In the genomic region with DNA sequence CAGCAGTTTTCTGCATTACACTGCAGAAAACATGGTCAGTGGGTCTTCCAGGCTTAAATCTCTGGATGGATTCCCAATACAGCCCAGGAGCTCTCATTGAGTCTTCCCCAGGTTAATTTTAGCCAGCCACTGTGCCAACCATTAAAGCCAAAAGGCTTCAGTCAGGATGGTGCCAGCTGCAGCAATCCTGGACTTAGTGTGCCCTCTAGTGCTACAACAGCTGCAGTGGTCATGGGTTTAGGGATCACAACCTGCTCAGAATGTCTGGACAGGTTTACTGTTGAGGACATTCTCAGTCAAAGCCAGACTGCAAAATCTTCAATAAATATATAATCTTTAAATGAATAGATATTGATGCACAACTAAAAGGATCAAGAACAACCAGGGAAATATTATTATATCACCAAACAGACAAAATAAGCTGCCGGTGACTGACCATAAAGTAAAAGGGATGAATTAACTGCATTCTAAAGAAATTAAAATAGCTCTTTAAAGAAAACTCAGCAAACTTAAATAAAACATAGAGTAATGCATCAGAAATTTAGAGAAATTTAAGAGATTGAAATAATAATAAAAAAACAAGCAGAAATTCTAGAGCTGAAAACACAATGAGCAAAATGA, we compare ENCODE assay signal across 9 cellular contexts.
DNase-seq lines count a peak whose midpoint lies in the region; FAIRE-seq and TF ChIP-seq lines count a peak whose summit lies in the region.
"Had no signal": no experiment of that assay in that cellular context is flagged by ENCODE, and none has a peak within 500 bp of the region (broad histone marks: within the 10 kb centered on the region; RNA-seq: fewer than 3 reads in every experiment).

No MANE protein-coding gene starts in this region.

- CTCF ChIA-PET in HEK293T (lab: Yijun Ruan, JAX) = interaction anchor here (1.1 to 4.5 kb wide), 4 partner anchors 31 to 1061 kb away, joined by 3 to 26 read pairs (median 4); no protein-coding TSS in a partner anchor

- H3K4me3 ChIP-seq in astrocyte of the cerebellum (ENCODE audit: low read depth, low read length) = no peak overlapping the region
- H3K4me3 ChIP-seq in liver (ENCODE audit: low read depth in 1 of 3, low read length in 3 of 3) = no peak overlapping the region

- no peaks in the 10 kb centered on the region for H3K9me3 ChIP-seq in liver (ENCODE audit: control insufficient read depth in 4 of 4, low read length in 3 of 4)

- 89% methylated on average over 1 of the region's 1 CpG for WGBS in liver

- in situ Hi-C loops in astrocyte of the cerebellum (cut with HindIII; ENCODE audit: low sequenced_read_pairs) = no loop called here

- TF ChIP-seq POLR2A in GM12892 (IDR thresholded peaks at IDR 0.05; ENCODE audit: low read depth, low read length) = no peak

- no peak for FAIRE-seq in GM12892 (lab: Jason Lieb, UNC)

- no peaks in the 10 kb centered on the region for H3K27me3 ChIP-seq in liver (ENCODE audit: control insufficient read depth in 4 of 4, insufficient read depth in 4 of 4, low read length in 3 of 4)

- no peak overlapping the region for H3K9ac ChIP-seq in liver (ENCODE audit: low read depth in 1 of 2, low read length in 2 of 2)

- H3K36me3 ChIP-seq in liver (ENCODE audit: control insufficient read depth in 4 of 4, insufficient read depth in 3 of 4, low read depth in 1 of 4, low read length in 3 of 4) = no peaks in the 10 kb centered on the region

- DNase-seq in NCI-H82 (lab: John Stamatoyannopoulos, UW) (peak; percentile 68), NCI-H82 treated with DMSO at 0.1 percent for 48 hours (lab: John Stamatoyannopoulos, UW; ENCODE audit: unreplicated experiment) (no peak), HEK293T (ENCODE audit: extremely low spot score) (peak; percentile 56), NCI-H1436 (lab: John Stamatoyannopoulos, UW) (peak; percentile 62), astrocyte of the cerebellum (ENCODE audit: low read depth) (peak; percentile 38), GM12892 (ENCODE audit: insufficient read length) (no peak)
- no peak for DNase-seq in stimulated activated naive CD4-positive, alpha-beta T cell (lab: John Stamatoyannopoulos, UW)
- DNase-seq: CD4-positive, CD25-positive, alpha-beta regulatory T cell had no signal

- H3K4me1 ChIP-seq in liver (ENCODE audit: control insufficient read depth in 4 of 4, insufficient read depth in 4 of 4, low read length in 3 of 4) = no peaks in the 10 kb centered on the region

- POLR2A ChIA-PET in HEK293T (lab: Yijun Ruan, JAX) = no interaction called here

- peak; percentile 90 for TF ChIP-seq CTCF in astrocyte of the cerebellum (IDR thresholded peaks at IDR 0.05; ENCODE audit: low read depth, low read length, missing control alignments)
- peak; percentile 34 for TF ChIP-seq CTCF in liver (IDR thresholded peaks at IDR 0.05; ENCODE audit: low read depth, low read length, missing input control)

- TF ChIP-seq RAD21 in liver (IDR thresholded peaks at IDR 0.05) = peak; percentile 67 to 73

- no peak overlapping the region for H3K27ac ChIP-seq in liver (ENCODE audit: low read depth in 1 of 2, low read length in 2 of 2)

TF ChIP-seq in HEK293T, 16 proteins besides CTCF, POLR2A, EP300 and RAD21:
- TF ChIP-seq BHLHE40 (IDR thresholded peaks at IDR 0.05; ENCODE audit: borderline replicate concordance) = no peak
- TF ChIP-seq ARNT (IDR thresholded peaks at IDR 0.05) = no peak
- TF ChIP-seq, protein P1, sequence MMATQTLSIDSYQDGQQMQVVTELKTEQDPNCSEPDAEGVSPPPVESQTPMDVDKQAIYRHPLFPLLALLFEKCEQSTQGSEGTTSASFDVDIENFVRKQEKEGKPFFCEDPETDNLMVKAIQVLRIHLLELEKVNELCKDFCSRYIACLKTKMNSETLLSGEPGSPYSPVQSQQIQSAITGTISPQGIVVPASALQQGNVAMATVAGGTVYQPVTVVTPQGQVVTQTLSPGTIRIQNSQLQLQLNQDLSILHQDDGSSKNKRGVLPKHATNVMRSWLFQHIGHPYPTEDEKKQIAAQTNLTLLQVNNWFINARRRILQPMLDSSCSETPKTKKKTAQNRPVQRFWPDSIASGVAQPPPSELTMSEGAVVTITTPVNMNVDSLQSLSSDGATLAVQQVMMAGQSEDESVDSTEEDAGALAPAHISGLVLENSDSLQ (IDR thresholded peaks at IDR 0.05) = no peak
- no peak for TF ChIP-seq SP1 (IDR thresholded peaks at IDR 0.05)
- TF ChIP-seq TARDBP (IDR thresholded peaks at IDR 0.05) = no peak
- no peak for TF ChIP-seq L3MBTL2 (conservative IDR thresholded peaks at IDR 0.05)
- TF ChIP-seq FOXA1 (IDR thresholded peaks at IDR 0.05) = no peak
- no peak for TF ChIP-seq ELF4 (IDR thresholded peaks at IDR 0.05)
- no peak for TF ChIP-seq HDGF (IDR thresholded peaks at IDR 0.05; ENCODE audit: borderline replicate concordance)
- TF ChIP-seq ZNF384 (IDR thresholded peaks at IDR 0.05) = no peak

TF ChIP-seq in liver, 16 proteins besides CTCF, POLR2A, EP300 and RAD21:
- TF ChIP-seq HNF4G (IDR thresholded peaks at IDR 0.05) = no peak
- no peak for TF ChIP-seq EGR1 (IDR thresholded peaks at IDR 0.05; ENCODE audit: low read depth in 2 of 2)
- TF ChIP-seq YY1 (IDR thresholded peaks at IDR 0.05) = no peak
- TF ChIP-seq, protein P2, sequence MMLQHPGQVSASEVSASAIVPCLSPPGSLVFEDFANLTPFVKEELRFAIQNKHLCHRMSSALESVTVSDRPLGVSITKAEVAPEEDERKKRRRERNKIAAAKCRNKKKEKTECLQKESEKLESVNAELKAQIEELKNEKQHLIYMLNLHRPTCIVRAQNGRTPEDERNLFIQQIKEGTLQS (IDR thresholded peaks at IDR 0.05) = no peak
- no peak for TF ChIP-seq RXRA (IDR thresholded peaks at IDR 0.05)
- no peak for TF ChIP-seq FOXA1 (IDR thresholded peaks at IDR 0.05)
- TF ChIP-seq HNF4A (conservative IDR thresholded peaks at IDR 0.05) = no peak
- no peak for TF ChIP-seq NR2F2 (IDR thresholded peaks at IDR 0.05)
- TF ChIP-seq, protein P3, sequence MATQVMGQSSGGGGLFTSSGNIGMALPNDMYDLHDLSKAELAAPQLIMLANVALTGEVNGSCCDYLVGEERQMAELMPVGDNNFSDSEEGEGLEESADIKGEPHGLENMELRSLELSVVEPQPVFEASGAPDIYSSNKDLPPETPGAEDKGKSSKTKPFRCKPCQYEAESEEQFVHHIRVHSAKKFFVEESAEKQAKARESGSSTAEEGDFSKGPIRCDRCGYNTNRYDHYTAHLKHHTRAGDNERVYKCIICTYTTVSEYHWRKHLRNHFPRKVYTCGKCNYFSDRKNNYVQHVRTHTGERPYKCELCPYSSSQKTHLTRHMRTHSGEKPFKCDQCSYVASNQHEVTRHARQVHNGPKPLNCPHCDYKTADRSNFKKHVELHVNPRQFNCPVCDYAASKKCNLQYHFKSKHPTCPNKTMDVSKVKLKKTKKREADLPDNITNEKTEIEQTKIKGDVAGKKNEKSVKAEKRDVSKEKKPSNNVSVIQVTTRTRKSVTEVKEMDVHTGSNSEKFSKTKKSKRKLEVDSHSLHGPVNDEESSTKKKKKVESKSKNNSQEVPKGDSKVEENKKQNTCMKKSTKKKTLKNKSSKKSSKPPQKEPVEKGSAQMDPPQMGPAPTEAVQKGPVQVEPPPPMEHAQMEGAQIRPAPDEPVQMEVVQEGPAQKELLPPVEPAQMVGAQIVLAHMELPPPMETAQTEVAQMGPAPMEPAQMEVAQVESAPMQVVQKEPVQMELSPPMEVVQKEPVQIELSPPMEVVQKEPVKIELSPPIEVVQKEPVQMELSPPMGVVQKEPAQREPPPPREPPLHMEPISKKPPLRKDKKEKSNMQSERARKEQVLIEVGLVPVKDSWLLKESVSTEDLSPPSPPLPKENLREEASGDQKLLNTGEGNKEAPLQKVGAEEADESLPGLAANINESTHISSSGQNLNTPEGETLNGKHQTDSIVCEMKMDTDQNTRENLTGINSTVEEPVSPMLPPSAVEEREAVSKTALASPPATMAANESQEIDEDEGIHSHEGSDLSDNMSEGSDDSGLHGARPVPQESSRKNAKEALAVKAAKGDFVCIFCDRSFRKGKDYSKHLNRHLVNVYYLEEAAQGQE (IDR thresholded peaks at IDR 0.05) = no peak
- no peak for TF ChIP-seq FOXA2 (IDR thresholded peaks at IDR 0.05)
- TF ChIP-seq SP1 (IDR thresholded peaks at IDR 0.05) = no peak
- no peak for TF ChIP-seq GABPA (IDR thresholded peaks at IDR 0.05 in 1 of 2, conservative IDR thresholded peaks at IDR 0.05 in 1 of 2)
- no peak for TF ChIP-seq TAF1 (conservative IDR thresholded peaks at IDR 0.05)
- TF ChIP-seq, protein P4, sequence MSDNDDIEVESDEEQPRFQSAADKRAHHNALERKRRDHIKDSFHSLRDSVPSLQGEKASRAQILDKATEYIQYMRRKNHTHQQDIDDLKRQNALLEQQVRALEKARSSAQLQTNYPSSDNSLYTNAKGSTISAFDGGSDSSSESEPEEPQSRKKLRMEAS (IDR thresholded peaks at IDR 0.05) = no peak
- TF ChIP-seq, protein P5, sequence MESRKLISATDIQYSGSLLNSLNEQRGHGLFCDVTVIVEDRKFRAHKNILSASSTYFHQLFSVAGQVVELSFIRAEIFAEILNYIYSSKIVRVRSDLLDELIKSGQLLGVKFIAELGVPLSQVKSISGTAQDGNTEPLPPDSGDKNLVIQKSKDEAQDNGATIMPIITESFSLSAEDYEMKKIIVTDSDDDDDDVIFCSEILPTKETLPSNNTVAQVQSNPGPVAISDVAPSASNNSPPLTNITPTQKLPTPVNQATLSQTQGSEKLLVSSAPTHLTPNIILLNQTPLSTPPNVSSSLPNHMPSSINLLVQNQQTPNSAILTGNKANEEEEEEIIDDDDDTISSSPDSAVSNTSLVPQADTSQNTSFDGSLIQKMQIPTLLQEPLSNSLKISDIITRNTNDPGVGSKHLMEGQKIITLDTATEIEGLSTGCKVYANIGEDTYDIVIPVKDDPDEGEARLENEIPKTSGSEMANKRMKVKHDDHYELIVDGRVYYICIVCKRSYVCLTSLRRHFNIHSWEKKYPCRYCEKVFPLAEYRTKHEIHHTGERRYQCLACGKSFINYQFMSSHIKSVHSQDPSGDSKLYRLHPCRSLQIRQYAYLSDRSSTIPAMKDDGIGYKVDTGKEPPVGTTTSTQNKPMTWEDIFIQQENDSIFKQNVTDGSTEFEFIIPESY (IDR thresholded peaks at IDR 0.05) = no peak
- no peak for TF ChIP-seq JUND (IDR thresholded peaks at IDR 0.05)

Comparison
In these comparisons a context has a peak if more than half of its experiments do, and no peak if none do; other contexts are left out.
1. DNase-seq: peak in NCI-H82 (single experiment), HEK293T (single experiment), NCI-H1436 (single experiment) and astrocyte of the cerebellum (single experiment); none in NCI-H82 treated with DMSO at 0.1 percent for 48 hours (single experiment), GM12892 (single experiment) and stimulated activated naive CD4-positive, alpha-beta T cell (0 of 6).